ENCODE assay signal across 8 cellular contexts in genomic region chr15:28094732-28095521, GRCh38. TPM values are rescaled to one million over a fixed set of nuclear protein-coding genes. Genes with fewer than 3 reads are reported as not detected.
DNase-seq lines count a peak whose midpoint lies in the region; ATAC-seq and TF ChIP-seq lines count a peak whose summit lies in the region.

No MANE protein-coding gene starts in this region.

- ATAC-seq in right lobe of liver (peak; percentile 66 to 79 (median 72)), HG02852 (IDR thresholded peaks at IDR 0.05; ENCODE audit: unreplicated experiment) (no peak), HG03460 (IDR thresholded peaks at IDR 0.05; ENCODE audit: unreplicated experiment) (no peak), GM18868 (IDR thresholded peaks at IDR 0.05; ENCODE audit: unreplicated experiment) (no peak)

- peak overlapping the region in 1 of 2 donors; percentile 30 for H3K27ac ChIP-seq in breast epithelium
- H3K27ac ChIP-seq in right lobe of liver, result no peak overlapping the region
- H3K27ac ChIP-seq in thymus (ENCODE audit: low read depth), result no peak overlapping the region

- H3K4me3 ChIP-seq in breast epithelium (peak overlapping the region; percentile 39 to 64 (median 52)), cardiac fibroblast (replicated peaks in 1 of 2; ENCODE audit: low read depth in 2 of 2, low read length in 2 of 2) (peak overlapping the region; percentile 11 to 14), right lobe of liver (peak overlapping the region; percentile 20 to 43 (median 25)), thymus (ENCODE audit: low read length) (peak overlapping the region; percentile 58)

- peaks cover 0 to 17% of the 10 kb centered on the region in 2 donors for H3K9me3 ChIP-seq in breast epithelium
- no peaks in the 10 kb centered on the region for H3K9me3 ChIP-seq in right lobe of liver
- peaks cover 2% of the 10 kb centered on the region for H3K9me3 ChIP-seq in thymus (ENCODE audit: control insufficient read depth)

- H3K4me1 ChIP-seq in breast epithelium (no peaks in the 10 kb centered on the region), right lobe of liver (peaks cover 0 to 20% (median 0%) of the 10 kb centered on the region in 4 donors), thymus (ENCODE audit: control insufficient read depth, insufficient read depth, low read length) (peaks cover 24% of the 10 kb centered on the region)

- TF ChIP-seq POLR2A in breast epithelium (IDR thresholded peaks at IDR 0.05), result no peak
- TF ChIP-seq POLR2A in right lobe of liver (IDR thresholded peaks at IDR 0.05), result no peak

- no peaks in the 10 kb centered on the region for H3K27me3 Mint-ChIP-seq in MCF 10A (ENCODE audit: insufficient read depth, unreplicated experiment)

- CTCF ChIA-PET in MCF 10A (lab: Yijun Ruan, JAX), result no interaction called here

- TF ChIP-seq CTCF in breast epithelium (IDR thresholded peaks at IDR 0.05) (no peak), MCF 10A (IDR thresholded peaks at IDR 0.05; ENCODE audit: unreplicated experiment) (no peak), cardiac fibroblast (IDR thresholded peaks at IDR 0.05; ENCODE audit: low read depth, low read length) (no peak), right lobe of liver (IDR thresholded peaks at IDR 0.05) (no peak)

- H3K36me3 Mint-ChIP-seq in MCF 10A (ENCODE audit: insufficient read depth, unreplicated experiment), result no peaks in the 10 kb centered on the region

- H3K27ac Mint-ChIP-seq in MCF 10A (ENCODE audit: low read depth, unreplicated experiment), result no peak overlapping the region

- no peaks in the 10 kb centered on the region for H3K4me1 Mint-ChIP-seq in MCF 10A (ENCODE audit: insufficient read depth, unreplicated experiment)

- POLR2A ChIA-PET in MCF 10A (lab: Yijun Ruan, JAX), result no interaction called here

- no peak overlapping the region for H3K4me3 Mint-ChIP-seq in MCF 10A (ENCODE audit: unreplicated experiment)

- intact Hi-C loops in breast epithelium (cut with DNase I; ENCODE audit: low total_unique reads) (loop anchor here (5.0 kb wide), 1 partner anchor 653 kb away; no protein-coding TSS in a partner anchor), MCF 10A (cut with micrococcal nuclease) (no loop called here), right lobe of liver (cut with DNase I) (no loop called here)

- no TSS peak for BruUV-seq in MCF 10A (replicated peaks; lab: Mats Ljungman, UMichigan)

- peaks cover 0 to 59% of the 10 kb centered on the region in 2 donors for H3K27me3 ChIP-seq in breast epithelium
- H3K27me3 ChIP-seq in right lobe of liver, result peaks cover 0 to 27% of the 10 kb centered on the region in 2 donors
- H3K27me3 ChIP-seq in thymus (ENCODE audit: control insufficient read depth, insufficient read depth), result peaks cover 75% of the 10 kb centered on the region

- peaks cover 23% of the 10 kb centered on the region for H3K9me3 Mint-ChIP-seq in MCF 10A (ENCODE audit: unreplicated experiment)

- H3K36me3 ChIP-seq in breast epithelium (no peaks in the 10 kb centered on the region), right lobe of liver (no peaks in the 10 kb centered on the region), thymus (ENCODE audit: control insufficient read depth, insufficient read depth) (no peaks in the 10 kb centered on the region)

- DNase-seq in breast epithelium (ENCODE audit: low spot score in 2 of 2) (no peak), MCF 10A (ENCODE audit: unreplicated experiment) (no peak), cardiac fibroblast (ENCODE audit: low read depth in 2 of 2) (no peak), right lobe of liver (peak in 2 of 3 donors; percentile 69 to 81)

- 5% methylated on average over 15 of the region's 76 CpGs for WGBS in right lobe of liver (ENCODE audit: insufficient coverage, low coverage, low lambda C conversion rate, missing lambda C conversion rate)
- WGBS in thymus, result 2% methylated on average over 76 of the region's 76 CpGs

RNA-seq across cellular contexts. Expression of gene OCA2, which starts 4.2 kb away (rescaled TPM):
- under 1 TPM; 0.59 to 0.80 (median 0.66) TPM for total RNA-seq in breast epithelium
- total RNA-seq in MCF 10A (2022), result not detected in 2 replicates
- total RNA-seq in right lobe of liver, result under 1 TPM in 3 of 6 experiments, not detected in 3; 0.07 to 0.13 (median 0.12) TPM
- 1.2 TPM for polyA plus RNA-seq in thymus

Comparison
In these comparisons a context has a peak if more than half of its experiments do, and no peak if none do; other contexts are left out.
1. DNase-seq: peak in right lobe of liver (2 of 3); none in breast epithelium (0 of 2), MCF 10A (single experiment) and cardiac fibroblast (0 of 2).
2. ATAC-seq: peak in right lobe of liver (4 of 4); none in HG02852 (single experiment), HG03460 (single experiment) and GM18868 (single experiment).
3. Peak in every context shown above with its lines, with median percentiles within 50 percentile points of each other: H3K4me3 ChIP-seq.